8 cellular contexts compared by ENCODE assay signal in the genomic region with DNA sequence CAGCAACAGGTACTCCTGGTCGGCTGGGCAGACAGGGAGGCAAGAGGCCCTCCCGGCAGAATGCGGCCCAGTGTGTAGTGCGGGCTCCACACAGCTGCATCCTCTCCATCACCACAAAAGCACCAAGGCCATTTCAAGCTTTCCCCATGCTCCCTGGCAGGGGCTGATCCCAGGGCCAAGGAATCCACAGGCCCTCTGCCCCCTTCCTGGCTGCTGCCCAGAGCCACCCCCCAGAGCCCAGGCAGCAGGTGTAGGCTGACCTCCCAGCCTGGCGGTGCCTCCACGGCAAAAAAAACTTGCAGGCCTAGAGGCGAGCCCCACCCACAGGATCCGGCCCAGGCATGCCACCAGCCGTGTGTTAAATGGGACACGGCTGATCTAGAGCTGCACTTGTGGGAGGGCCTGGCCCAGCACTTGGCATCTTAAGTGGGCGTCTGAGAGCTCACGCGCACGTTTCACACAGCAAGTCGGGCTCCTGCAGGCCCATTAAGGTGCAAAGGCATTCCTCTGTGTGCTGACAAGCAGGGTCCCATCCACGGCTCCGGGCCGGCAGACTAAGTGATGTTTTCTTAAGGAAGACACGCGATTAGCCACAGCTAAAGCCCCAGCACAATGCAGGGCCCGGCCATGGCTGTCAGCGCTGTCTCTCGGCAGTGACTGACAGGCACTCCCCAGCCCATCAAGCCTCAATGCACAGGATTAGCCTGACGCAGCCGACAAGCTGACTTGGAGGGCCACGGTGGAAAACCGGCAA. TPM values are rescaled to one million over a fixed set of nuclear protein-coding genes. Genes with fewer than 3 reads are reported as not detected.
DNase-seq lines count a peak whose midpoint lies in the region; ATAC-seq and TF ChIP-seq lines count a peak whose summit lies in the region.

No MANE protein-coding gene starts in this region.

- H3K36me3 Mint-ChIP-seq in CD4-positive, alpha-beta T cell (ENCODE audit: low read depth): no peaks in the 10 kb centered on the region
- no peaks in the 10 kb centered on the region for H3K36me3 Mint-ChIP-seq in progenitor cell of endocrine pancreas (ENCODE audit: insufficient read depth)

- no peaks in the 10 kb centered on the region for H3K9me3 ChIP-seq in CD4-positive, alpha-beta T cell (ENCODE audit: control insufficient read depth, low read length)

- H3K9me3 Mint-ChIP-seq in CD4-positive, alpha-beta T cell: no peaks in the 10 kb centered on the region
- no peaks in the 10 kb centered on the region for H3K9me3 Mint-ChIP-seq in progenitor cell of endocrine pancreas (ENCODE audit: low read depth)

- H3K27me3 ChIP-seq in CD4-positive, alpha-beta T cell (ENCODE audit: control insufficient read depth, insufficient read depth, low read length): no peaks in the 10 kb centered on the region

- peak in 8 of 10 experiments; percentile 24 to 62 (median 46) for DNase-seq in CD4-positive, alpha-beta T cell
- peak; percentile 23 for DNase-seq in NCI-H187 treated with DMSO at 0.1 percent for 48 hours (lab: John Stamatoyannopoulos, UW)
- DNase-seq in mesenteric fat pad (ENCODE audit: low spot score): peak; percentile 84
- no peak for DNase-seq in NCI-H226
- no peak for DNase-seq in cerebellar cortex (ENCODE audit: low spot score)
- no peak for DNase-seq in RKO (ENCODE audit: low spot score)
- no peak for DNase-seq in progenitor cell of endocrine pancreas (ENCODE audit: low spot score, unreplicated experiment)

- no peak for TF ChIP-seq CTCF in CD4-positive, alpha-beta T cell (IDR thresholded peaks at IDR 0.05)
- TF ChIP-seq CTCF in progenitor cell of endocrine pancreas (IDR thresholded peaks at IDR 0.05; ENCODE audit: unreplicated experiment): no peak

- H3K4me3 Mint-ChIP-seq in CD4-positive, alpha-beta T cell: peak overlapping the region; percentile 20
- no peak overlapping the region for H3K4me3 Mint-ChIP-seq in progenitor cell of endocrine pancreas (ENCODE audit: low read depth)

- peak; percentile 94 for ATAC-seq in CD4-positive, alpha-beta T cell (ENCODE audit: poor library complexity)

- H3K27ac ChIP-seq in CD4-positive, alpha-beta T cell (ENCODE audit: low read depth, low read length): peak overlapping the region; percentile 30
- H3K27ac ChIP-seq in angular gyrus (ENCODE audit: low read depth, low read length): peak overlapping the region; percentile 59

- peak overlapping the region; percentile 76 for H3K27ac Mint-ChIP-seq in CD4-positive, alpha-beta T cell
- no peak overlapping the region for H3K27ac Mint-ChIP-seq in progenitor cell of endocrine pancreas

- POLR2A ChIA-PET in CD4-positive, alpha-beta T cell (lab: Charles Lee): interaction anchor here (0.5 to 1.6 kb wide), 7 partner anchors 10 to 38 kb away, joined by 3 to 17 read pairs (median 4); a partner anchor contains a TSS

- peaks cover 9% of the 10 kb centered on the region for H3K4me1 Mint-ChIP-seq in CD4-positive, alpha-beta T cell (ENCODE audit: low read depth)
- H3K4me1 Mint-ChIP-seq in progenitor cell of endocrine pancreas (ENCODE audit: low read depth): no peaks in the 10 kb centered on the region

- intact Hi-C loops in CD4-positive, alpha-beta T cell (cut with DNase I, micrococcal nuclease): loop anchor here in 1 of 2 experiments (2.0 kb wide), 1 partner anchor 16 kb away; no protein-coding TSS in a partner anchor

- H3K27me3 Mint-ChIP-seq in CD4-positive, alpha-beta T cell: no peaks in the 10 kb centered on the region
- no peaks in the 10 kb centered on the region for H3K27me3 Mint-ChIP-seq in progenitor cell of endocrine pancreas

- CTCF ChIA-PET in CD4-positive, alpha-beta T cell (lab: Charles Lee): interaction anchor here (1.2 to 1.4 kb wide), 2 partner anchors 13 to 144 kb away, joined by 3 to 7 read pairs; no protein-coding TSS in a partner anchor

RNA-seq across cellular contexts. Expression of a gene that starts 19.8 kb away (rescaled TPM):
- total RNA-seq in CD4-positive, alpha-beta T cell: 1 to 10 TPM; 3.0 to 6.5 TPM
- 4.2 TPM for total RNA-seq in mesenteric fat pad
- 9.0 and 9.9 TPM in 2 replicates for total RNA-seq in progenitor cell of endocrine pancreas

RNA-seq across cellular contexts. Expression of a gene that starts 19.8 kb away (rescaled TPM):
- total RNA-seq in CD4-positive, alpha-beta T cell: 10 to 100 TPM; 24.7 TPM
- total RNA-seq in mesenteric fat pad (8.4 TPM), progenitor cell of endocrine pancreas (27.2 and 27.4 TPM in 2 replicates)

Comparison
In these comparisons a context has a peak if more than half of its experiments do, and no peak if none do; other contexts are left out.
1. DNase-seq: peak in CD4-positive, alpha-beta T cell (8 of 10), NCI-H187 treated with DMSO at 0.1 percent for 48 hours (single experiment) and mesenteric fat pad (single experiment); none in NCI-H226 (single experiment), cerebellar cortex (single experiment), RKO (single experiment) and progenitor cell of endocrine pancreas (single experiment).